ENCODE assay signal across 17 cellular contexts in genomic region chr5:74617203-74617602, GRCh38.
"Had no signal": no experiment of that assay in that cellular context is flagged by ENCODE, and none has a peak within 500 bp of the region (broad histone marks: within the 10 kb centered on the region; RNA-seq: fewer than 3 reads in every experiment).

No MANE protein-coding gene starts in this region.

- H3K4me3 Mint-ChIP-seq: naive thymus-derived CD4-positive, alpha-beta T cell; neural crest cell had no signal

- H3K27ac Mint-ChIP-seq: naive thymus-derived CD4-positive, alpha-beta T cell had no signal

- H3K27me3 ChIP-seq: dorsolateral prefrontal cortex, right atrium auricular region, transverse colon had no signal

- H3K36me3 ChIP-seq: heart left ventricle, right atrium auricular region, stomach, thoracic aorta, transverse colon had no signal

- H3K4me1 ChIP-seq: heart left ventricle, right atrium auricular region, stomach, transverse colon had no signal

- DNase-seq: cortex of kidney; dorsolateral prefrontal cortex; effector CD8-positive, alpha-beta T cell; heart left ventricle; left cardiac atrium; left ventricle myocardium superior; mesendoderm; naive thymus-derived CD4-positive, alpha-beta T cell; small intestine; stimulated activated CD4-positive, alpha-beta T cell treated with anti-CD3 and anti-CD28 coated beads, Interleukin-12 subunit alpha, Interleukin-12 subunit beta, amount 100 ng/mL, for 4 hours; stimulated activated naive CD4-positive, alpha-beta T cell; stomach; transverse colon had no signal

- H3K4me3 ChIP-seq: heart left ventricle, right atrium auricular region, stomach, thoracic aorta, transverse colon had no signal

- H3K27ac ChIP-seq: heart left ventricle, right atrium auricular region, stomach, thoracic aorta, transverse colon had no signal

- H3K9me3 ChIP-seq: heart left ventricle, right atrium auricular region, stomach, thoracic aorta, transverse colon had no signal

- ATAC-seq: esophagus mucosa; left ventricle myocardium superior; naive thymus-derived CD4-positive, alpha-beta T cell had no signal

- H3K9me3 Mint-ChIP-seq: naive thymus-derived CD4-positive, alpha-beta T cell; neural crest cell had no signal

- H3K36me3 Mint-ChIP-seq: naive thymus-derived CD4-positive, alpha-beta T cell had no signal
